8 cellular contexts compared by ENCODE assay signal in genomic region chr2:42925742-42926437, GRCh38.
A peak's percentile ranks its signal among the peaks of the same experiment; 100 is the strongest.
DNase-seq lines count a peak whose midpoint lies in the region; ATAC-seq and TF ChIP-seq lines count a peak whose summit lies in the region.

No MANE protein-coding gene starts in this region.

- H3K27me3 ChIP-seq in mucosa of rectum (ENCODE audit: control insufficient read depth in 2 of 2, insufficient read depth in 2 of 2, low read length in 2 of 2), result no peaks in the 10 kb centered on the region
- H3K27me3 ChIP-seq in upper lobe of left lung, result peaks cover 0 to 2% (median 0%) of the 10 kb centered on the region in 4 donors

- peaks cover 75% of the 10 kb centered on the region for H3K4me1 Mint-ChIP-seq in endothelial cell (ENCODE audit: unreplicated experiment)

- DNase-seq in DMS53 (lab: John Stamatoyannopoulos, UW) (peak; percentile 57), DMS53 treated with DMSO at 0.1 percent for 48 hours (lab: John Stamatoyannopoulos, UW; ENCODE audit: unreplicated experiment) (no peak), endothelial cell (ENCODE audit: low spot score) (no peak), upper lobe of left lung (no peak), GM13976 (ENCODE audit: low spot score) (no peak), NCI-H226 (no peak), NCI-H345 (lab: John Stamatoyannopoulos, UW) (no peak)

- TF ChIP-seq POLR2A in upper lobe of left lung (IDR thresholded peaks at IDR 0.05), result no peak

- H3K9ac ChIP-seq in mucosa of rectum (ENCODE audit: low read depth in 1 of 2, low read length in 2 of 2), result peak overlapping the region; percentile 60

- no peaks in the 10 kb centered on the region for H3K9me3 Mint-ChIP-seq in endothelial cell (ENCODE audit: unreplicated experiment)

- H3K27me3 Mint-ChIP-seq in endothelial cell (ENCODE audit: unreplicated experiment), result peaks cover 15% of the 10 kb centered on the region

- H3K27ac Mint-ChIP-seq in endothelial cell (ENCODE audit: unreplicated experiment), result peak overlapping the region; percentile 100

- H3K36me3 ChIP-seq in mucosa of rectum (ENCODE audit: control insufficient read depth in 2 of 2, insufficient read depth in 2 of 2, low read length in 2 of 2) (no peaks in the 10 kb centered on the region), upper lobe of left lung (no peaks in the 10 kb centered on the region)

- H3K27ac ChIP-seq in mucosa of rectum (ENCODE audit: low read depth in 2 of 2, low read length in 2 of 2) (peak overlapping the region; percentile 87 to 94), upper lobe of left lung (peak overlapping the region; percentile 75 to 86 (median 82))

- in situ Hi-C loops in GM13976 (cut with MboI; ENCODE audit: low sequenced_read_pairs, unreplicated experiment), result no loop called here

- H3K4me3 ChIP-seq in mucosa of rectum (ENCODE audit: low read length in 2 of 2), result no peak overlapping the region
- no peak overlapping the region for H3K4me3 ChIP-seq in upper lobe of left lung

- 50 to 53% methylated on average over 8 to 12 of the region's 12 CpGs for WGBS in upper lobe of left lung, 2 donors

- no peak for TF ChIP-seq EP300 in upper lobe of left lung (IDR thresholded peaks at IDR 0.05)

- H3K9me3 ChIP-seq in mucosa of rectum (ENCODE audit: control insufficient read depth in 2 of 2, low read length in 2 of 2) (no peaks in the 10 kb centered on the region), upper lobe of left lung (no peaks in the 10 kb centered on the region)

- H3K36me3 Mint-ChIP-seq in endothelial cell (ENCODE audit: low read depth, unreplicated experiment), result no peaks in the 10 kb centered on the region

- H3K4me1 ChIP-seq in mucosa of rectum (ENCODE audit: control insufficient read depth in 2 of 2, insufficient read depth in 2 of 2, low read length in 2 of 2), result peaks cover 71 to 77% of the 10 kb centered on the region in 2 donors
- peaks cover 80 to 86% (median 81%) of the 10 kb centered on the region in 4 donors for H3K4me1 ChIP-seq in upper lobe of left lung

- TF ChIP-seq CTCF in endothelial cell (IDR thresholded peaks at IDR 0.05; ENCODE audit: unreplicated experiment) (no peak), upper lobe of left lung (IDR thresholded peaks at IDR 0.05) (no peak), GM13976 (IDR thresholded peaks at IDR 0.05; ENCODE audit: borderline replicate concordance, control extremely low read depth, extremely low read depth, insufficient read depth, missing control alignments) (no peak)

- no peak overlapping the region for H3K4me3 Mint-ChIP-seq in endothelial cell (ENCODE audit: unreplicated experiment)

- no peak for ATAC-seq in upper lobe of left lung (ENCODE audit: low FRiP score in 2 of 2)
